Comparison of ENCODE assay signal across 12 cellular contexts in the genomic region with DNA sequence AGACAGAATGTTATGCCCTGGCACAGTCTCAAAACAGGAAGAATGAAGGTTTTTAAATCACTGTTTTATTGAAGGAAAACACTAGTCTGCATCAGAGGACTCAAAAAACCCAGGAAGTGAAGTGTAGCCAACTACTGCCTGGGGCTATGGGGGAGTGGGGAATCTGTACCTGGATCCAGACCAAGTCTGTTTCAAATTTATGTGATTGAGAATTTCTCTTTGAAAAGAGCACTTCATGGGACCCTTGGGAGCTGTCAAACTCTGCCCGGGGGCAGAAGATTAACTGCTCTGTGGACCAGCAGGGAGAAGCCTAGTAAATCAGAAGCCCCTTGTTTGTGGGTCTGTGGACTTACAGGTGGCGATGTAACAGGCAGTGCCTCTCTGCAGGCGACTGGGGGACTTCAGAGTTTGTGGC. TPM values are rescaled to one million over a fixed set of nuclear protein-coding genes. Genes with fewer than 3 reads are reported as not detected.
DNase-seq lines count a peak whose midpoint lies in the region; FAIRE-seq and TF ChIP-seq lines count a peak whose summit lies in the region.
"Had no signal": no experiment of that assay in that cellular context is flagged by ENCODE, and none has a peak within 500 bp of the region (broad histone marks: within the 10 kb centered on the region; RNA-seq: fewer than 3 reads in every experiment).

No MANE protein-coding gene starts in this region.

- H3F3A ChIP-seq in MM.1S (ENCODE audit: insufficient read depth, low read length) = no peaks in the 10 kb centered on the region

- DNase-seq in COLO829 (ENCODE audit: low spot score) (peak; percentile 53), HT1080 (ENCODE audit: low read depth) (peak; percentile 6), SJCRH30 (peak; percentile 61 to 82), keratinocyte (ENCODE audit: low read depth, low spot score) (no peak), NOMO-1 (lab: John Stamatoyannopoulos, UW; ENCODE audit: unreplicated experiment in 2 of 2) (no peak), spleen (no peak), MM.1S (no peak), lower leg skin (ENCODE audit: low spot score in 2 of 2) (no peak)
- DNase-seq: heart left ventricle, testis had no signal

- H3K27ac ChIP-seq in SJCRH30 (no peak overlapping the region), keratinocyte (ENCODE audit: control insufficient read depth, insufficient read depth, low read length) (no peak overlapping the region), spleen (no peak overlapping the region), MM.1S (ENCODE audit: low read length) (no peak overlapping the region)
- H3K27ac ChIP-seq: C4-2B, heart left ventricle, testis had no signal

- H3K79me2 ChIP-seq in keratinocyte (ENCODE audit: control insufficient read depth, insufficient read depth, low read length) (no peaks in the 10 kb centered on the region), MM.1S (ENCODE audit: low read length) (no peaks in the 10 kb centered on the region)

- H4K20me1 ChIP-seq in keratinocyte (ENCODE audit: control insufficient read depth, extremely low read depth, insufficient read depth, low read length) = no peaks in the 10 kb centered on the region
- no peaks in the 10 kb centered on the region for H4K20me1 ChIP-seq in MM.1S (ENCODE audit: insufficient read depth, low read length)

- H3K9ac ChIP-seq in keratinocyte (ENCODE audit: control insufficient read depth, extremely low read depth, insufficient read depth, low read length) (no peak overlapping the region), MM.1S (ENCODE audit: low read length) (no peak overlapping the region)

- H3K4me1 ChIP-seq in SJCRH30 = peaks cover 27% of the 10 kb centered on the region
- peaks cover 21% of the 10 kb centered on the region for H3K4me1 ChIP-seq in keratinocyte (ENCODE audit: control insufficient read depth, extremely low read depth, insufficient read depth, low read length)
- no peaks in the 10 kb centered on the region for H3K4me1 ChIP-seq in spleen
- H3K4me1 ChIP-seq in MM.1S (ENCODE audit: low read length) = no peaks in the 10 kb centered on the region
- H3K4me1 ChIP-seq: testis had no signal

- H3K27me3 ChIP-seq in SJCRH30 (no peaks in the 10 kb centered on the region), keratinocyte (ENCODE audit: control insufficient read depth, extremely low read depth, insufficient read depth, low read length) (no peaks in the 10 kb centered on the region), spleen (replicated peaks in 1 of 7) (no peaks in the 10 kb centered on the region), MM.1S (replicated peaks; ENCODE audit: insufficient read depth, low read length) (no peaks in the 10 kb centered on the region)
- H3K27me3 ChIP-seq: heart left ventricle, testis had no signal

- dilution Hi-C loops in keratinocyte (cut with MboI; ENCODE audit: extremely low pct_ligation_motif_present, low sequenced_read_pairs) = no loop called here

- H3K36me3 ChIP-seq in SJCRH30 (no peaks in the 10 kb centered on the region), keratinocyte (ENCODE audit: control insufficient read depth in 2 of 2, extremely low read depth in 1 of 2, insufficient read depth in 2 of 2, low read length in 2 of 2) (no peaks in the 10 kb centered on the region), spleen (no peaks in the 10 kb centered on the region), MM.1S (replicated peaks; ENCODE audit: insufficient read depth, low read length) (no peaks in the 10 kb centered on the region)
- H3K36me3 ChIP-seq: heart left ventricle had no signal

- intact Hi-C loops in spleen (cut with DNase I; ENCODE audit: low total_unique reads) = no loop called here
- intact Hi-C loops in lower leg skin (cut with DNase I; ENCODE audit: low total_unique reads) = no loop called here

- H3K9me3 ChIP-seq in SJCRH30 (replicated peaks) (no peaks in the 10 kb centered on the region), keratinocyte (ENCODE audit: control insufficient read depth, low read depth, low read length) (no peaks in the 10 kb centered on the region), spleen (no peaks in the 10 kb centered on the region), MM.1S (replicated peaks; ENCODE audit: insufficient read depth, low read length) (no peaks in the 10 kb centered on the region)
- H3K9me3 ChIP-seq: testis had no signal

- 45 to 54% (median 53%) methylated on average over 3 of the region's 3 CpGs for WGBS in spleen, 5 donors
- 29 to 40% methylated on average over 3 of the region's 3 CpGs for WGBS in lower leg skin, 2 donors

- TF ChIP-seq CTCF in keratinocyte (optimal IDR thresholded peaks at IDR 0.05 in 1 of 3, IDR thresholded peaks at IDR 0.05 in 1 of 3, conservative IDR thresholded peaks at IDR 0.05 in 1 of 3; ENCODE audit: extremely low read depth in 1 of 3, insufficient read depth in 2 of 3, low read length in 3 of 3) (no peak), spleen (IDR thresholded peaks at IDR 0.05 in 8 of 11, conservative IDR thresholded peaks at IDR 0.05 in 3 of 11) (no peak), MM.1S (IDR thresholded peaks at IDR 0.05; ENCODE audit: low read length) (no peak), lower leg skin (IDR thresholded peaks at IDR 0.05) (no peak)

- H3K4me2 ChIP-seq in keratinocyte (ENCODE audit: control insufficient read depth, extremely low read depth, insufficient read depth, low read depth, low read length) = peak overlapping the region; percentile 34
- H3K4me2 ChIP-seq in MM.1S (ENCODE audit: low read depth, low read length) = no peak overlapping the region

- no peaks in the 10 kb centered on the region for H3K9me2 ChIP-seq in MM.1S (replicated peaks; ENCODE audit: insufficient read depth, low read length)

- TF ChIP-seq POLR2A in spleen (IDR thresholded peaks at IDR 0.05) = no peak
- TF ChIP-seq POLR2A in lower leg skin (IDR thresholded peaks at IDR 0.05) = no peak

- H2AFZ ChIP-seq in keratinocyte (ENCODE audit: control insufficient read depth, low read length) (no peak overlapping the region), MM.1S (ENCODE audit: low read length) (no peak overlapping the region)

- FAIRE-seq in keratinocyte (lab: Jason Lieb, UNC) = no peak

- no peak overlapping the region for H3K4me3 ChIP-seq in SJCRH30
- no peak overlapping the region for H3K4me3 ChIP-seq in keratinocyte (ENCODE audit: control insufficient read depth in 2 of 3, extremely low read depth in 1 of 3, insufficient read depth in 2 of 3, low read depth in 1 of 3, low read length in 3 of 3)
- no peak overlapping the region for H3K4me3 ChIP-seq in spleen
- no peak overlapping the region for H3K4me3 ChIP-seq in MM.1S (ENCODE audit: low read length)
- H3K4me3 ChIP-seq in lower leg skin (ENCODE audit: low read depth, poor library complexity, severe bottlenecking) = no peak overlapping the region
- H3K4me3 ChIP-seq: heart left ventricle, lung, testis had no signal

- H3K9me1 ChIP-seq in keratinocyte (ENCODE audit: control insufficient read depth, extremely low read depth, insufficient read depth, low read length) = no peaks in the 10 kb centered on the region

RNA-seq across cellular contexts. Expression of gene TANC1, which starts 45.3 kb away (rescaled TPM):
- 17.0 and 20.0 TPM in 2 replicates for total RNA-seq in HT1080 (2014; rRNA removed; shearing (Covaris generic))
- 11.6 and 14.0 TPM in 2 replicates for polyA plus RNA-seq in HT1080 (2015; cell fraction: cytosol; rRNA removed)
- polyA plus RNA-seq in HT1080 (2015; cell fraction: nucleus; rRNA removed) = 54.4 and 56.1 TPM in 2 replicates
- total RNA-seq in SJCRH30 (2014; rRNA removed; shearing (Covaris generic)) = 13.5 and 15.1 TPM in 2 replicates
- polyA plus RNA-seq in keratinocyte (30.6 to 33.5 TPM (median 32.1 TPM) in 3 replicates), spleen (1 to 10 TPM; 3.1 to 7.2 (median 6.2) TPM)
- polyA plus RNA-seq in keratinocyte (2011; ENCODE audit: low read depth) = 9.5 TPM
- polyA plus RNA-seq in keratinocyte (2011; cell fraction: cytosol; rRNA removed) = 15.8 and 21.1 TPM in 2 replicates
- 68.8 and 75.6 TPM in 2 replicates for polyA plus RNA-seq in keratinocyte (2011; cell fraction: nucleus; rRNA removed)
- 17.3 and 21.0 TPM in 2 replicates for polyA plus RNA-seq in keratinocyte (2012; ENCODE audit: low replicate concordance)
- 47.9 to 95.9 TPM (median 87.9 TPM) in 3 replicates for polyA minus RNA-seq in keratinocyte
- polyA minus RNA-seq in keratinocyte (2011; cell fraction: cytosol; rRNA and poly(A)+ RNA removed) = 38.4 TPM
- polyA minus RNA-seq in keratinocyte (2011; cell fraction: nucleus; rRNA and poly(A)+ RNA removed) = 94.2 and 157 TPM in 2 replicates
- total RNA-seq in spleen (10 to 100 TPM; 14.0 to 28.2 (median 22.6) TPM), lower leg skin (100 to 1,000 TPM in 2 of 4 donors, 10 to 100 TPM in 2; 65.8 to 111 (median 93.6) TPM)

Comparison
In these comparisons a context has a peak if more than half of its experiments do, and no peak if none do; other contexts are left out.
1. DNase-seq: peak in COLO829 (single experiment), HT1080 (single experiment) and SJCRH30 (2 of 2); none in keratinocyte (single experiment), NOMO-1 (0 of 2), spleen (single experiment), MM.1S (single experiment) and lower leg skin (0 of 2).